Comparison of ENCODE assay signal across 23 cellular contexts in the genomic region with DNA sequence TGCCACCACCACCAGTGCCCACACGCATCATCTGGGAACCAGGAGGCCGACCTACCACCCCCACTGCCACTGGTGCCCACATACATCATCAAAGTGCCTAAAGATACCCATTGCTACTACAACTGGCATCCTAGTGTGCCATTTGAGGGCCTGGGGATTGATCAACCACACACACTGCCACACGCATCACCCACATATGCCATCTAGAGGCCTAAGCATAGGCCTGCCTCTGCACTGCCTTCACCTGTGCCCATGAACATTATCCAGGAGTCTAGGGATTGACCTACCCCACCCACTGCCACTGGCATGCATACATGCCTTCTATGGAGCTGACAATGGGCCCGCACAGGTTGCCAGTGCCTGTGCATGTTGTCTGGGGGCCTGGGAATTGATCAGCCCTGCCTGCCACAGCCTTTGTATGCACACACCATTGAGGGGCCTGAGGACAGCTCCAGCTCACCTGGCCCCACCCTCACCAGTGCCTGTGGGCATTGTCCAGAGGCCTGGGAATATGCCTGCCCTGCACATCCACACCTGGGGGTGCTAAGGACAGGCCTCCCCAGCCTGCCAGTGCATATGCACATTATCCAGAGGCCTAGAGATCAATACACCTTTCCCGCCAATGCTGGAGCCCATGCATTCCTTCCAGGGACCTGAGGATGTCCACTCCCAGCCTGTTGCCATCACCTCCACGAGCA.
"Had no signal": no experiment of that assay in that cellular context is flagged by ENCODE, and none has a peak within 500 bp of the region (broad histone marks: within the 10 kb centered on the region; RNA-seq: fewer than 3 reads in every experiment).

No MANE protein-coding gene starts in this region.

- H3K4me3 ChIP-seq: coronary artery, esophagus squamous epithelium, lung, ovary, psoas muscle, sigmoid colon, suprapubic skin, transverse colon had no signal

- H3K9me3 ChIP-seq: suprapubic skin had no signal

- H3K36me3 ChIP-seq: ovary, sigmoid colon, suprapubic skin, transverse colon had no signal

- H3K4me1 ChIP-seq: esophagus squamous epithelium, sigmoid colon, suprapubic skin, transverse colon had no signal

- H3K27me3 ChIP-seq: esophagus squamous epithelium, ovary, sigmoid colon, suprapubic skin, transverse colon had no signal

- ATAC-seq: left lobe of liver; natural killer cell treated with Interleukin-12 subunit alpha and Interleukin-12 subunit beta and Interleukin-15 and Interleukin-18, amount 100 ng/mL, for 72 hours; psoas muscle; right cardiac atrium; stimulated activated naive B cell treated with anti-CD40 and anti-IgM and Interleukin-4, amounts not matched to agents 10 μg/mL and 1 μg/mL and 100 μg/mL, for 72 hours had no signal

- H3K27ac ChIP-seq: coronary artery, esophagus squamous epithelium, ovary, psoas muscle, sigmoid colon, suprapubic skin, transverse colon had no signal

- H3K27ac Mint-ChIP-seq: memory B cell; natural killer cell treated with Interleukin-12 subunit alpha and Interleukin-12 subunit beta and Interleukin-15 and Interleukin-18, amount 100 ng/mL, for 72 hours; stimulated activated naive B cell treated with anti-CD40 and anti-IgM and Interleukin-4, amounts not matched to agents 10 μg/mL and 1 μg/mL and 100 μg/mL, for 72 hours; stimulated activated naive CD8-positive, alpha-beta T cell treated with anti-CD3 and anti-CD28 coated beads, Interleukin-15, Interleukin-2, amounts not matched to agents 100 ng/mL and 50 ng/mL, for 24 hours had no signal

- H3K4me1 Mint-ChIP-seq: memory B cell; stimulated activated naive B cell treated with anti-CD40 and anti-IgM and Interleukin-4, amounts not matched to agents 10 μg/mL and 1 μg/mL and 100 μg/mL, for 72 hours had no signal

- H3K4me3 Mint-ChIP-seq: memory B cell; natural killer cell treated with Interleukin-12 subunit alpha and Interleukin-12 subunit beta and Interleukin-15 and Interleukin-18, amount 100 ng/mL, for 72 hours; stimulated activated naive B cell treated with anti-CD40 and anti-IgM and Interleukin-4, amounts not matched to agents 10 μg/mL and 1 μg/mL and 100 μg/mL, for 72 hours; stimulated activated naive CD8-positive, alpha-beta T cell treated with anti-CD3 and anti-CD28 coated beads, Interleukin-15, Interleukin-2, amounts not matched to agents 100 ng/mL and 50 ng/mL, for 24 hours had no signal

- DNase-seq: dermis blood vessel endothelial cell; effector memory CD4-positive, alpha-beta T cell; esophagus squamous epithelium; foreskin melanocyte; head of caudate nucleus; kidney; occipital lobe; ovary; posterior cingulate gyrus; psoas muscle; right cardiac atrium; sigmoid colon; stimulated activated CD4-positive, alpha-beta T cell treated with anti-CD3 and anti-CD28 coated beads, Interleukin-2, amount 100 ng/mL, for 24 hours; stimulated activated CD4-positive, alpha-beta T cell treated with anti-CD3 and anti-CD28 coated beads, Interleukin-4, amount 100 ng/mL, for 4 hours; stimulated activated naive B cell treated with anti-CD40 and anti-IgM and Interleukin-4, amounts not matched to agents 10 μg/mL and 1 μg/mL and 100 μg/mL, for 72 hours; transverse colon had no signal
